Comparison of ENCODE assay signal across 20 cellular contexts in genomic region chr10:11885437-11886137, GRCh38.
DNase-seq lines count a peak whose midpoint lies in the region; ATAC-seq and TF ChIP-seq lines count a peak whose summit lies in the region.
"Had no signal": no experiment of that assay in that cellular context is flagged by ENCODE, and none has a peak within 500 bp of the region (broad histone marks: within the 10 kb centered on the region; RNA-seq: fewer than 3 reads in every experiment).

No MANE protein-coding gene starts in this region.

- ATAC-seq in PC-3 (no peak), lower lobe of right lung (no peak), upper lobe of right lung (no peak)
- ATAC-seq in CD8-positive, alpha-beta T cell, result no peak
- no peak for ATAC-seq in stimulated activated naive B cell treated with anti-CD40 and anti-IgM and Interleukin-4, amounts not matched to agents 10 μg/mL and 1 μg/mL and 100 μg/mL, for 72 hours (replicated peaks)
- ATAC-seq: GM23338 had no signal

- no peaks in the 10 kb centered on the region for H3K36me3 Mint-ChIP-seq in immature natural killer cell
- no peaks in the 10 kb centered on the region for H3K36me3 Mint-ChIP-seq in CD8-positive, alpha-beta T cell
- no peaks in the 10 kb centered on the region for H3K36me3 Mint-ChIP-seq in stimulated activated naive B cell treated with anti-CD40 and anti-IgM and Interleukin-4, amounts not matched to agents 10 μg/mL and 1 μg/mL and 100 μg/mL, for 72 hours
- H3K36me3 Mint-ChIP-seq: CD8-positive, alpha-beta memory T cell had no signal

- TF ChIP-seq CTCF in PC-3 (conservative IDR thresholded peaks at IDR 0.05; ENCODE audit: low read depth, low read length), result no peak
- no peak for TF ChIP-seq CTCF in lower lobe of right lung (IDR thresholded peaks at IDR 0.05)
- no peak for TF ChIP-seq CTCF in upper lobe of right lung (IDR thresholded peaks at IDR 0.05)
- TF ChIP-seq CTCF in CD8-positive, alpha-beta T cell (IDR thresholded peaks at IDR 0.05), result no peak

- H3K9me3 Mint-ChIP-seq in immature natural killer cell, result no peaks in the 10 kb centered on the region
- no peaks in the 10 kb centered on the region for H3K9me3 Mint-ChIP-seq in CD8-positive, alpha-beta T cell
- H3K9me3 Mint-ChIP-seq in stimulated activated naive B cell treated with anti-CD40 and anti-IgM and Interleukin-4, amounts not matched to agents 10 μg/mL and 1 μg/mL and 100 μg/mL, for 72 hours, result no peaks in the 10 kb centered on the region
- H3K9me3 Mint-ChIP-seq: CD8-positive, alpha-beta memory T cell; GM23338 had no signal

- intact Hi-C loops in PC-3 (cut with micrococcal nuclease), result no loop called here
- intact Hi-C loops in lower lobe of right lung (cut with DNase I), result no loop called here
- intact Hi-C loops in upper lobe of right lung (cut with DNase I), result no loop called here
- intact Hi-C loops in CD8-positive, alpha-beta T cell (cut with DNase I, micrococcal nuclease), result no loop called here

- no peaks in the 10 kb centered on the region for H4K20me1 ChIP-seq in BLaER1 treated with 17β-estradiol and CSF1 and Interleukin-3, amounts not matched to agents 10 nM and 100 nM
- no peaks in the 10 kb centered on the region for H4K20me1 ChIP-seq in PC-3 (ENCODE audit: low read length)

- no peak overlapping the region for H3K4me3 ChIP-seq in BLaER1 treated with 17β-estradiol and CSF1 and Interleukin-3, amounts not matched to agents 10 nM and 100 nM
- H3K4me3 ChIP-seq in PC-3 (ENCODE audit: low read length), result no peak overlapping the region
- no peak overlapping the region for H3K4me3 ChIP-seq in lower lobe of right lung
- H3K4me3 ChIP-seq in upper lobe of right lung, result no peak overlapping the region
- H3K4me3 ChIP-seq in CD8-positive, alpha-beta T cell (ENCODE audit: low read depth, low read length), result no peak overlapping the region
- H3K4me3 ChIP-seq: GM23338 had no signal

- H3K4me1 ChIP-seq in BLaER1 treated with 17β-estradiol and CSF1 and Interleukin-3, amounts not matched to agents 10 nM and 100 nM, result peaks cover 23 to 45% (median 41%) of the 10 kb centered on the region in 10 experiments
- H3K4me1 ChIP-seq in PC-3 (ENCODE audit: insufficient read depth, low read length) (peaks cover 42% of the 10 kb centered on the region), lower lobe of right lung (no peaks in the 10 kb centered on the region), upper lobe of right lung (no peaks in the 10 kb centered on the region)
- no peaks in the 10 kb centered on the region for H3K4me1 ChIP-seq in CD8-positive, alpha-beta T cell (ENCODE audit: insufficient read depth, low read length)

- CTCF ChIA-PET in PC-3 (lab: Charles Lee), result no interaction called here
- CTCF ChIA-PET in CD8-positive, alpha-beta T cell (lab: Charles Lee), result interaction anchor here (0.7 to 1.2 kb wide), 2 partner anchors 12 to 232 kb away, joined by 3 read pairs; no protein-coding TSS in a partner anchor

- no TSS peak for BruUV-seq in PC-3 (replicated peaks; lab: Mats Ljungman, UMichigan)

- no peak overlapping the region for H3K27ac ChIP-seq in BLaER1 treated with 17β-estradiol and CSF1 and Interleukin-3, amounts not matched to agents 10 nM and 100 nM
- H3K27ac ChIP-seq in PC-3 (ENCODE audit: low read length), result peak overlapping the region; percentile 85
- no peak overlapping the region for H3K27ac ChIP-seq in lower lobe of right lung
- no peak overlapping the region for H3K27ac ChIP-seq in upper lobe of right lung
- no peak overlapping the region for H3K27ac ChIP-seq in CD8-positive, alpha-beta T cell (ENCODE audit: low read depth, low read length)

- H3K4me1 Mint-ChIP-seq in immature natural killer cell, result peaks cover 11 to 18% of the 10 kb centered on the region in 2 donors
- peaks cover 4% of the 10 kb centered on the region for H3K4me1 Mint-ChIP-seq in CD8-positive, alpha-beta T cell (ENCODE audit: low read depth)
- H3K4me1 Mint-ChIP-seq in stimulated activated naive B cell treated with anti-CD40 and anti-IgM and Interleukin-4, amounts not matched to agents 10 μg/mL and 1 μg/mL and 100 μg/mL, for 72 hours, result peaks cover 2 to 6% of the 10 kb centered on the region in 2 donors

- no peaks in the 10 kb centered on the region for H3K36me3 ChIP-seq in BLaER1 treated with 17β-estradiol and CSF1 and Interleukin-3, amounts not matched to agents 10 nM and 100 nM
- H3K36me3 ChIP-seq in PC-3 (ENCODE audit: low read depth, low read length), result no peaks in the 10 kb centered on the region
- no peaks in the 10 kb centered on the region for H3K36me3 ChIP-seq in lower lobe of right lung
- H3K36me3 ChIP-seq in upper lobe of right lung, result no peaks in the 10 kb centered on the region
- H3K36me3 ChIP-seq in CD8-positive, alpha-beta T cell (ENCODE audit: insufficient read depth, low read length), result no peaks in the 10 kb centered on the region

- H3K9ac ChIP-seq in BLaER1 treated with 17β-estradiol and CSF1 and Interleukin-3, amounts not matched to agents 10 nM and 100 nM, result no peak overlapping the region
- peak overlapping the region; percentile 55 for H3K9ac ChIP-seq in PC-3 (ENCODE audit: low read length)

- POLR2A ChIA-PET in PC-3 (lab: Charles Lee; ENCODE audit: unreplicated experiment), result interaction anchor here (0.7 kb wide), 1 partner anchor 87 kb away, joined by 4 read pairs; no protein-coding TSS in a partner anchor
- POLR2A ChIA-PET in CD8-positive, alpha-beta T cell (lab: Charles Lee), result no interaction called here

- H3K27me3 Mint-ChIP-seq in immature natural killer cell (ENCODE audit: low read depth in 3 of 3), result no peaks in the 10 kb centered on the region
- H3K27me3 Mint-ChIP-seq in CD8-positive, alpha-beta T cell (ENCODE audit: low read depth), result no peaks in the 10 kb centered on the region
- H3K27me3 Mint-ChIP-seq in stimulated activated naive B cell treated with anti-CD40 and anti-IgM and Interleukin-4, amounts not matched to agents 10 μg/mL and 1 μg/mL and 100 μg/mL, for 72 hours, result no peaks in the 10 kb centered on the region
- H3K27me3 Mint-ChIP-seq: CD8-positive, alpha-beta memory T cell had no signal

- H3K9me2 ChIP-seq in PC-3 (replicated peaks; ENCODE audit: low read length), result no peaks in the 10 kb centered on the region

- H2AFZ ChIP-seq in PC-3 (ENCODE audit: low read length), result no peak overlapping the region
- H2AFZ ChIP-seq: GM23338 had no signal

- no peaks in the 10 kb centered on the region for H3K9me3 ChIP-seq in BLaER1 treated with 17β-estradiol and CSF1 and Interleukin-3, amounts not matched to agents 10 nM and 100 nM (replicated peaks in 1 of 11)
- H3K9me3 ChIP-seq in PC-3 (ENCODE audit: low read length), result no peaks in the 10 kb centered on the region
- no peaks in the 10 kb centered on the region for H3K9me3 ChIP-seq in lower lobe of right lung
- no peaks in the 10 kb centered on the region for H3K9me3 ChIP-seq in upper lobe of right lung
- H3K9me3 ChIP-seq in CD8-positive, alpha-beta T cell (ENCODE audit: low read length), result no peaks in the 10 kb centered on the region

- peak overlapping the region in 9 of 11 experiments; percentile 71 to 82 (median 77); a peak in 15 of 22 replicates for H3K4me2 ChIP-seq in BLaER1 treated with 17β-estradiol and CSF1 and Interleukin-3, amounts not matched to agents 10 nM and 100 nM
- H3K4me2 ChIP-seq in PC-3 (ENCODE audit: low read length), result no peak overlapping the region
- H3K4me2 ChIP-seq: GM23338 had no signal

- H3K27me3 ChIP-seq in BLaER1 treated with 17β-estradiol and CSF1 and Interleukin-3, amounts not matched to agents 10 nM and 100 nM, result no peaks in the 10 kb centered on the region
- no peaks in the 10 kb centered on the region for H3K27me3 ChIP-seq in PC-3 (ENCODE audit: low read length)
- no peaks in the 10 kb centered on the region for H3K27me3 ChIP-seq in lower lobe of right lung (ENCODE audit: low read depth)
- H3K27me3 ChIP-seq in upper lobe of right lung, result no peaks in the 10 kb centered on the region
- no peaks in the 10 kb centered on the region for H3K27me3 ChIP-seq in CD8-positive, alpha-beta T cell (ENCODE audit: insufficient read depth, low read length)

- no peaks in the 10 kb centered on the region for H3F3A ChIP-seq in PC-3 (ENCODE audit: low read length, unreplicated experiment)

- DNase-seq in PC-3, result no peak
- peak; percentile 20 for DNase-seq in lower lobe of right lung
- peak; percentile 44 for DNase-seq in upper lobe of right lung
- DNase-seq in immature natural killer cell, result no peak
- no peak for DNase-seq in CD8-positive, alpha-beta T cell
- no peak for DNase-seq in stimulated activated naive B cell treated with anti-CD40 and anti-IgM and Interleukin-4, amounts not matched to agents 10 μg/mL and 1 μg/mL and 100 μg/mL, for 72 hours
- DNase-seq: Calu3, HCEC 1CT, IMR-90, Karpas-422, NCI-H1417, NCI-H1694 treated with DMSO at 0.1 percent for 48 hours, NCI-H2081 treated with DMSO at 0.1 percent for 48 hours, NCI-H2171 treated with DMSO at 0.1 percent for 48 hours, NCI-H524 treated with DMSO at 0.1 percent for 48 hours, NCI-H82, SHP77 had no signal

- H3K27ac Mint-ChIP-seq in immature natural killer cell, result no peak overlapping the region
- no peak overlapping the region for H3K27ac Mint-ChIP-seq in CD8-positive, alpha-beta T cell
- no peak overlapping the region for H3K27ac Mint-ChIP-seq in stimulated activated naive B cell treated with anti-CD40 and anti-IgM and Interleukin-4, amounts not matched to agents 10 μg/mL and 1 μg/mL and 100 μg/mL, for 72 hours
- H3K27ac Mint-ChIP-seq: CD8-positive, alpha-beta memory T cell; GM23338 had no signal

- no peak overlapping the region for H3K4me3 Mint-ChIP-seq in immature natural killer cell
- H3K4me3 Mint-ChIP-seq in CD8-positive, alpha-beta T cell, result no peak overlapping the region
- H3K4me3 Mint-ChIP-seq in stimulated activated naive B cell treated with anti-CD40 and anti-IgM and Interleukin-4, amounts not matched to agents 10 μg/mL and 1 μg/mL and 100 μg/mL, for 72 hours, result no peak overlapping the region
- H3K4me3 Mint-ChIP-seq: CD8-positive, alpha-beta memory T cell; GM23338 had no signal

- H3K79me2 ChIP-seq in PC-3 (ENCODE audit: low read length), result no peaks in the 10 kb centered on the region

Comparison
In these comparisons a context has a peak if more than half of its experiments do, and no peak if none do; other contexts are left out.
1. DNase-seq: peak in lower lobe of right lung (single experiment) and upper lobe of right lung (single experiment); none in PC-3 (single experiment), immature natural killer cell (0 of 3), CD8-positive, alpha-beta T cell (0 of 7) and stimulated activated naive B cell treated with anti-CD40 and anti-IgM and Interleukin-4, amounts not matched to agents 10 μg/mL and 1 μg/mL and 100 μg/mL, for 72 hours (single experiment).